In the genomic region with DNA sequence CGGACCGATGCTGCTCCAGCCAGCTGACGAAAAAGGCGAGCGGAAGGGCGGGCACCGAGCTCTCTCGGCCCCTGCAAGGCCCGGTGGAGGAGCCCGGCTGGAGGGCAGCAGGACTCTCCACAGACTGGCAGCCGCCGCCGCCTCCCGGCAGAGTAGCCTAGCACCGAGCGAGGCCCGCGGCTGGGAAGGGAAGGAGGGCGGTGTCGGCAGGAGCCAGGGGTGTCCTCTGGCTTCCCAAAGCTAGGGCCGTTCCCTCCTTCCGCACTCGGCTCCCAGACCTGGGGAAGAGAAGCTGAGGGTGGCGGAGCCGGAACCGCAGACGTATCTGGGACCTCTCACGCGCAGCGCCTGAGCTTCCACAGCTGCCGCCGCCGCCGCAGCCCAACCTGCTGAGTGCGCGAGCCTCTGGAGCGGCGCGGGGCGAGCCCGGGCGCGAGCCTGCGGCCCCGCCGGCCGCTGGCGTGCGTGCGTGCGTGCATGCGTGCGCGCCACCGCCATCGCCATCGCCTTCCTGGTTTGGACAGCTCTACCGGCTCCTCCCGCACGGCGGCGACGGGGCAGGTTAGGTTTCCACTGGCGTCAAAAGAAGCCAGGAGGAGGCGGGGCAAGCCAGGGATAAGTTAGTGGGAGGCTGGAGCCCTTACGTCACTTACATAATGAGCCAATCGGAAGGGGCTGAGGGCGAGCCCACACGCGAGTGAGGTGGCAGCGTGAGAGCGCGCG, we compare ENCODE assay signal across 8 cellular contexts. TPM values are rescaled to one million over a fixed set of nuclear protein-coding genes. Genes with fewer than 3 reads are reported as not detected.
A peak's percentile ranks its signal among the peaks of the same experiment; 100 is the strongest.
DNase-seq lines count a peak whose midpoint lies in the region; ATAC-seq and TF ChIP-seq lines count a peak whose summit lies in the region.

A gene (minus strand): TSS at position 395 of the 723 bp plus-strand sequence. CDS start 439 bp downstream, outside the sequence.

- H3K4me1 ChIP-seq in colonic mucosa = peaks cover 8% of the 10 kb centered on the region

- peak; percentile 95 for ATAC-seq in GM19324 (IDR thresholded peaks at IDR 0.05; ENCODE audit: low FRiP score, unreplicated experiment)
- ATAC-seq in HG03469 (IDR thresholded peaks at IDR 0.05; ENCODE audit: unreplicated experiment) = peak; percentile 74

- no peaks in the 10 kb centered on the region for H3K36me3 ChIP-seq in colonic mucosa

- DNase-seq in C1 segment of cervical spinal cord (lab: John Stamatoyannopoulos, UW) (peak; percentile 83 to 100 (median 98)), NCI-H526 (lab: John Stamatoyannopoulos, UW) (peak; percentile 99 to 100), colonic mucosa (peak; percentile 100)
- peak; percentile 100 for DNase-seq in activated CD4-positive, alpha-beta T cell treated with anti-CD3 and anti-CD28 coated beads for 48 hours
- peak; percentile 97 to 98 for DNase-seq in stimulated activated CD4-positive, alpha-beta T cell treated with anti-CD3 and anti-CD28 coated beads, Interleukin-1b, Interleukin-23, amount 100 ng/mL, for 4 hours (ENCODE audit: low read depth in 2 of 2)

- peak within 1 kb of the TSS; percentile 91 to 93 for H3K9ac ChIP-seq in colonic mucosa (ENCODE audit: low read depth in 2 of 2, low read length in 2 of 2)

- intact Hi-C loops in colonic mucosa (cut with DNase I) = no loop called here

- peak; percentile 14 for TF ChIP-seq CTCF in colonic mucosa (IDR thresholded peaks at IDR 0.05)

- H3K27me3 ChIP-seq in colonic mucosa (no peaks in the 10 kb centered on the region), layer of hippocampus (ENCODE audit: control insufficient read depth, insufficient read depth, low read length) (no peaks in the 10 kb centered on the region)

- H3K27ac ChIP-seq in colonic mucosa (peak within 1 kb of the TSS; percentile 95), layer of hippocampus (ENCODE audit: low read depth, low read length) (peak within 1 kb of the TSS; percentile 95)

- H3K4me3 ChIP-seq in colonic mucosa = peak within 1 kb of the TSS; percentile 74

- no peaks in the 10 kb centered on the region for H3K9me3 ChIP-seq in colonic mucosa

RNA-seq across cellular contexts. Expression of the gene that starts here (rescaled TPM):
- total RNA-seq in colonic mucosa = 100 to 1,000 TPM; 160 to 198 TPM

Comparison
In these comparisons a context has a peak if more than half of its experiments do, and no peak if none do; other contexts are left out.
1. Peak in every context shown above with its lines: DNase-seq, ATAC-seq, H3K4me3 ChIP-seq and H3K27ac ChIP-seq.